ENCODE assay signal across 1 cellular context in genomic region chr2:218998414-218999002, GRCh38.
TF ChIP-seq lines count a peak whose summit lies in the region.

No MANE protein-coding gene starts in this region.

TF ChIP-seq in H1, 55 proteins besides CTCF, POLR2A, EP300 and RAD21:
- TF ChIP-seq RNF2 (IDR thresholded peaks at IDR 0.05; ENCODE audit: borderline replicate concordance, low read depth, low read length, missing control alignments, poor library complexity, severe bottlenecking) = no peak
- TF ChIP-seq TAF7 (optimal IDR thresholded peaks at IDR 0.05; ENCODE audit: borderline replicate concordance, low read depth, low read length) = no peak
- TF ChIP-seq CHD7 (IDR thresholded peaks at IDR 0.05; ENCODE audit: insufficient replicate concordance, low read length) = no peak
- TF ChIP-seq E2F6 (IDR thresholded peaks at IDR 0.05) = no peak
- TF ChIP-seq RBBP5 (IDR thresholded peaks at IDR 0.05; ENCODE audit: borderline replicate concordance, low read depth, low read length) = no peak
- TF ChIP-seq SAP30 (IDR thresholded peaks at IDR 0.05; ENCODE audit: insufficient read depth, insufficient replicate concordance, low read length) = no peak
- TF ChIP-seq NRF1 (IDR thresholded peaks at IDR 0.05; ENCODE audit: low read depth, low read length) = no peak
- no peak for TF ChIP-seq USF2 (IDR thresholded peaks at IDR 0.05; ENCODE audit: low read length)
- no peak for TF ChIP-seq ATF3 (IDR thresholded peaks at IDR 0.05; ENCODE audit: insufficient read depth, low read depth, low read length)
- TF ChIP-seq BCL11A (IDR thresholded peaks at IDR 0.05; ENCODE audit: low read depth in 2 of 2, low read length in 2 of 2) = no peak
- no peak for TF ChIP-seq CBX8 (IDR thresholded peaks at IDR 0.05; ENCODE audit: borderline replicate concordance, low read depth, low read length)
- TF ChIP-seq TAF1 (IDR thresholded peaks at IDR 0.05; ENCODE audit: low read depth, low read length) = no peak
- TF ChIP-seq EGR1 (IDR thresholded peaks at IDR 0.05; ENCODE audit: borderline replicate concordance, low read depth, low read length) = no peak
- no peak for TF ChIP-seq KDM5A (IDR thresholded peaks at IDR 0.05; ENCODE audit: low read length)
- no peak for TF ChIP-seq CTBP2 (IDR thresholded peaks at IDR 0.05; ENCODE audit: borderline replicate concordance, insufficient read depth, insufficient read length, low read length)
- no peak for TF ChIP-seq ATF2 (IDR thresholded peaks at IDR 0.05; ENCODE audit: low read length)
- TF ChIP-seq SP1 (IDR thresholded peaks at IDR 0.05; ENCODE audit: low read depth, low read length) = no peak
- no peak for TF ChIP-seq CEBPB (IDR thresholded peaks at IDR 0.05; ENCODE audit: low read depth, low read length)
- TF ChIP-seq POU5F1 (IDR thresholded peaks at IDR 0.05; ENCODE audit: low read depth, low read length) = no peak
- TF ChIP-seq FOSL1 (IDR thresholded peaks at IDR 0.05; ENCODE audit: insufficient read depth, low read depth, low read length) = no peak
